ENCODE assay signal across 8 cellular contexts in genomic region chr7:157335991-157336382, GRCh38. TPM values are rescaled to one million over a fixed set of nuclear protein-coding genes. Genes with fewer than 3 reads are reported as not detected.
DNase-seq lines count a peak whose midpoint lies in the region; ATAC-seq and TF ChIP-seq lines count a peak whose summit lies in the region.

No MANE protein-coding gene starts in this region.

- WGBS in HUES64: 38% methylated on average over 11 of the region's 11 CpGs

- H3K36me3 ChIP-seq in HUES64 (ENCODE audit: insufficient read depth, low read length) (peaks cover 3% of the 10 kb centered on the region; the same call in 1 of the 2 replicates), muscle layer of duodenum (ENCODE audit: control insufficient read depth in 1 of 2, insufficient read depth in 2 of 2, low read length in 2 of 2) (peaks cover 0 to 3% of the 10 kb centered on the region in 2 donors)

- H3K4me3 ChIP-seq in HUES64 (ENCODE audit: low read length) (peak overlapping the region; percentile 99), muscle layer of duodenum (ENCODE audit: low read depth in 1 of 2, low read length in 2 of 2) (peak overlapping the region; percentile 55 to 83)

- no peak for ATAC-seq in GM21786 (IDR thresholded peaks at IDR 0.05; ENCODE audit: unreplicated experiment)

- no peak for DNase-seq in epidermal melanocyte (ENCODE audit: insufficient read length, low spot score)
- no peak for DNase-seq in NCI-H2107 (lab: John Stamatoyannopoulos, UW)
- no peak for DNase-seq in globus pallidus (ENCODE audit: low spot score)

- no peak for TF ChIP-seq CTCF in 22Rv1 (IDR thresholded peaks at IDR 0.05)

- peak overlapping the region; percentile 75; the same call in 1 of the 2 replicates for H3K27ac ChIP-seq in 22Rv1
- H3K27ac ChIP-seq in HUES64 (ENCODE audit: low read depth, low read length): peak overlapping the region; percentile 92
- H3K27ac ChIP-seq in cingulate gyrus (ENCODE audit: low read depth, low read length): peak overlapping the region; percentile 100
- peak overlapping the region; percentile 72 for H3K27ac ChIP-seq in muscle layer of duodenum (ENCODE audit: low read length)

- H3K9ac ChIP-seq in HUES64 (ENCODE audit: low read depth, low read length): peak overlapping the region; percentile 70

- H3K9me3 ChIP-seq in HUES64 (ENCODE audit: insufficient read depth, low read depth, low read length) (no peaks in the 10 kb centered on the region), muscle layer of duodenum (ENCODE audit: control insufficient read depth in 1 of 2, low read length in 2 of 2) (no peaks in the 10 kb centered on the region)

- H3K4me1 ChIP-seq in HUES64 (ENCODE audit: insufficient read depth, low read length): peaks cover 11% of the 10 kb centered on the region
- peaks cover 6 to 29% of the 10 kb centered on the region in 2 donors for H3K4me1 ChIP-seq in muscle layer of duodenum (ENCODE audit: control insufficient read depth in 1 of 2, insufficient read depth in 2 of 2, low read length in 2 of 2)

- H3K27me3 ChIP-seq in HUES64 (ENCODE audit: insufficient read depth, low read length): no peaks in the 10 kb centered on the region
- H3K27me3 ChIP-seq in muscle layer of duodenum (ENCODE audit: low read depth, low read length): no peaks in the 10 kb centered on the region

RNA-seq across cellular contexts. Expression of gene DNAJB6, which starts 0.8 kb away (rescaled TPM):
- 159 TPM for polyA plus RNA-seq in HUES64 (2013, experiment 1 of 2)
- 166 TPM for polyA plus RNA-seq in HUES64 (2013, experiment 2 of 2)
